Comparison of ENCODE assay signal across 26 cellular contexts in the genomic region with DNA sequence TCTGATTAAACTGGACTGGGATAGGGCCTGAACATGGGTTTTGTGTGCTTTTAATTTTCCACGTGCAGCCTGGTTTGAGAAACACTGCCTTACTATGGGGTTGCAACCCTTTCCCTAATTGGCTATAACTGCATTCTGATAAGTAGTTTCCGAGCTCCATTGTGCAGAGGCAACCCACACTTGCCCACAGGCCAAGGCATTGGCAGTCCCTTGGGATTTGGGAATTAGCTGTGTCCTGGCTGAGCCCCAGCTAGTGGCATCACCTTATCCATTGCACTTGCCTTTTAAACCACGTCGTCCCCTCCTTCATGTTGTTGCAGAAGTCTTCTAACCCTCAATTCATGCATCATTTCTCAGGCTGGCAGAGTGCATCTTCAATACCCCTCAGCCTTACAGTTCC. TPM values are rescaled to one million over a fixed set of nuclear protein-coding genes. Genes with fewer than 3 reads are reported as not detected.
DNase-seq lines count a peak whose midpoint lies in the region; ATAC-seq and TF ChIP-seq lines count a peak whose summit lies in the region.
"Had no signal": no experiment of that assay in that cellular context is flagged by ENCODE, and none has a peak within 500 bp of the region (broad histone marks: within the 10 kb centered on the region; RNA-seq: fewer than 3 reads in every experiment).

No MANE protein-coding gene starts in this region.

- intact Hi-C loops in activated CD4-positive, alpha-beta memory T cell treated with anti-CD3 and anti-CD28 coated beads for 36 hours (cut with micrococcal nuclease), result no loop called here
- intact Hi-C loops in CD4-positive, alpha-beta memory T cell (cut with micrococcal nuclease), result no loop called here

- POLR2A ChIA-PET in activated CD4-positive, alpha-beta memory T cell treated with anti-CD3 and anti-CD28 coated beads for 36 hours (lab: Charles Lee), result no interaction called here
- POLR2A ChIA-PET in activated CD4-positive, alpha-beta memory T cell treated with anti-CD3 and anti-CD28 coated beads, Interleukin-2, amount 10 ng/mL, durations not matched to agents 7 days and 5 days (lab: Charles Lee), result interaction anchor here (1.4 to 5.6 kb wide), 2 partner anchors 104 to 244 kb away, joined by 6 to 39 read pairs; no protein-coding TSS in a partner anchor
- POLR2A ChIA-PET in CD4-positive, alpha-beta memory T cell (lab: Charles Lee; ENCODE audit: partially characterized antibody), result interaction anchor here (1.0 to 13.3 kb wide), 5 partner anchors 10 to 253 kb away, joined by 4 to 151 read pairs (median 7); partner anchors contain the start of genes NEMF and VCPKMT
- POLR2A ChIA-PET in RWPE1 (lab: Yijun Ruan, JAX; ENCODE audit: low non-redundant PET), result no interaction called here

- H3K27ac Mint-ChIP-seq in activated CD4-positive, alpha-beta memory T cell treated with anti-CD3 and anti-CD28 coated beads for 36 hours, result peak overlapping the region; percentile 35
- no peak overlapping the region for H3K27ac Mint-ChIP-seq in activated CD4-positive, alpha-beta memory T cell treated with anti-CD3 and anti-CD28 coated beads, Interleukin-2, amount 10 ng/mL, durations not matched to agents 7 days and 5 days
- H3K27ac Mint-ChIP-seq in CD4-positive, alpha-beta memory T cell, result peak overlapping the region in 5 of 7 donors; percentile 2 to 91 (median 57)
- H3K27ac Mint-ChIP-seq in naive B cell, result peak overlapping the region; percentile 58 to 85 (median 80)
- H3K27ac Mint-ChIP-seq: activated CD4-positive, alpha-beta T cell treated with anti-CD3 and anti-CD28 coated beads for 36 hours had no signal

- no peak overlapping the region for H3K4me3 ChIP-seq in CD4-positive, alpha-beta memory T cell (ENCODE audit: low read length in 2 of 2)
- H3K4me3 ChIP-seq: left lung, sigmoid colon, vagina had no signal

- ATAC-seq in naive B cell (ENCODE audit: low read depth in 2 of 2) (no peak), foreskin keratinocyte (no peak), HG03469 (IDR thresholded peaks at IDR 0.05; ENCODE audit: unreplicated experiment) (no peak)
- ATAC-seq: activated CD4-positive, alpha-beta T cell treated with anti-CD3 and anti-CD28 coated beads for 36 hours; left lung had no signal

- H3K4me3 Mint-ChIP-seq in activated CD4-positive, alpha-beta memory T cell treated with anti-CD3 and anti-CD28 coated beads for 36 hours, result no peak overlapping the region
- no peak overlapping the region for H3K4me3 Mint-ChIP-seq in activated CD4-positive, alpha-beta memory T cell treated with anti-CD3 and anti-CD28 coated beads, Interleukin-2, amount 10 ng/mL, durations not matched to agents 7 days and 5 days
- H3K4me3 Mint-ChIP-seq in CD4-positive, alpha-beta memory T cell, result no peak overlapping the region
- H3K4me3 Mint-ChIP-seq in naive B cell, result no peak overlapping the region
- H3K4me3 Mint-ChIP-seq: activated CD4-positive, alpha-beta T cell treated with anti-CD3 and anti-CD28 coated beads for 36 hours had no signal

- no peaks in the 10 kb centered on the region for H3K9me3 Mint-ChIP-seq in activated CD4-positive, alpha-beta memory T cell treated with anti-CD3 and anti-CD28 coated beads for 36 hours
- no peaks in the 10 kb centered on the region for H3K9me3 Mint-ChIP-seq in activated CD4-positive, alpha-beta memory T cell treated with anti-CD3 and anti-CD28 coated beads, Interleukin-2, amount 10 ng/mL, durations not matched to agents 7 days and 5 days
- H3K9me3 Mint-ChIP-seq in CD4-positive, alpha-beta memory T cell, result no peaks in the 10 kb centered on the region
- no peaks in the 10 kb centered on the region for H3K9me3 Mint-ChIP-seq in naive B cell

- peaks cover 22% of the 10 kb centered on the region for H3K36me3 ChIP-seq in CD4-positive, alpha-beta memory T cell (ENCODE audit: insufficient read depth, low read length)

- no peaks in the 10 kb centered on the region for H3K27me3 ChIP-seq in CD4-positive, alpha-beta memory T cell (ENCODE audit: insufficient read depth, low read length)
- H3K27me3 ChIP-seq in foreskin keratinocyte, result no peaks in the 10 kb centered on the region
- H3K27me3 ChIP-seq: left lung, sigmoid colon, vagina had no signal

- no peak for DNase-seq in activated CD4-positive, alpha-beta memory T cell treated with anti-CD3 and anti-CD28 coated beads for 36 hours
- no peak for DNase-seq in activated CD4-positive, alpha-beta memory T cell treated with anti-CD3 and anti-CD28 coated beads, Interleukin-2, amount 10 ng/mL, durations not matched to agents 7 days and 5 days
- DNase-seq in CD4-positive, alpha-beta memory T cell, result no peak
- DNase-seq in RWPE1 (ENCODE audit: low spot score), result no peak
- no peak for DNase-seq in naive B cell
- no peak for DNase-seq in foreskin keratinocyte
- DNase-seq in germinal center (ENCODE audit: low spot score), result no peak
- DNase-seq: ACHN; activated CD4-positive, alpha-beta T cell treated with anti-CD3 and anti-CD28 coated beads for 36 hours; activated gamma-delta T cell; aorta; central memory CD4-positive, alpha-beta T cell; dermis blood vessel endothelial cell; DMS153; H7; left lung; midbrain; NCI-H2171; NCI-H526; OCI-M1; SIG-M5; sigmoid colon had no signal

- TF ChIP-seq CTCF in RWPE1 (conservative IDR thresholded peaks at IDR 0.05; ENCODE audit: low read depth) (no peak), foreskin keratinocyte (conservative IDR thresholded peaks at IDR 0.05) (no peak)

- peaks cover 28% of the 10 kb centered on the region for H3K36me3 Mint-ChIP-seq in activated CD4-positive, alpha-beta memory T cell treated with anti-CD3 and anti-CD28 coated beads for 36 hours
- H3K36me3 Mint-ChIP-seq in activated CD4-positive, alpha-beta memory T cell treated with anti-CD3 and anti-CD28 coated beads, Interleukin-2, amount 10 ng/mL, durations not matched to agents 7 days and 5 days (ENCODE audit: low read depth), result peaks cover 30% of the 10 kb centered on the region
- peaks cover 14 to 31% of the 10 kb centered on the region in 2 donors for H3K36me3 Mint-ChIP-seq in CD4-positive, alpha-beta memory T cell
- H3K36me3 Mint-ChIP-seq in naive B cell, result peaks cover 9 to 13% of the 10 kb centered on the region in 2 donors

- peaks cover 38% of the 10 kb centered on the region for H3K4me1 Mint-ChIP-seq in activated CD4-positive, alpha-beta memory T cell treated with anti-CD3 and anti-CD28 coated beads for 36 hours (ENCODE audit: low read depth)
- peaks cover 31% of the 10 kb centered on the region for H3K4me1 Mint-ChIP-seq in activated CD4-positive, alpha-beta memory T cell treated with anti-CD3 and anti-CD28 coated beads, Interleukin-2, amount 10 ng/mL, durations not matched to agents 7 days and 5 days
- peaks cover 8 to 32% (median 21%) of the 10 kb centered on the region in 4 donors for H3K4me1 Mint-ChIP-seq in CD4-positive, alpha-beta memory T cell
- peaks cover 19 to 54% (median 31%) of the 10 kb centered on the region in 3 donors for H3K4me1 Mint-ChIP-seq in naive B cell

- H3K4me1 ChIP-seq in CD4-positive, alpha-beta memory T cell (ENCODE audit: insufficient read depth, low read length), result peaks cover 21% of the 10 kb centered on the region
- H3K4me1 ChIP-seq in foreskin keratinocyte, result peaks cover 4% of the 10 kb centered on the region
- H3K4me1 ChIP-seq: vagina had no signal

- H3K27me3 Mint-ChIP-seq in activated CD4-positive, alpha-beta memory T cell treated with anti-CD3 and anti-CD28 coated beads for 36 hours, result no peaks in the 10 kb centered on the region
- H3K27me3 Mint-ChIP-seq in activated CD4-positive, alpha-beta memory T cell treated with anti-CD3 and anti-CD28 coated beads, Interleukin-2, amount 10 ng/mL, durations not matched to agents 7 days and 5 days, result no peaks in the 10 kb centered on the region
- H3K27me3 Mint-ChIP-seq in CD4-positive, alpha-beta memory T cell, result no peaks in the 10 kb centered on the region
- no peaks in the 10 kb centered on the region for H3K27me3 Mint-ChIP-seq in naive B cell
- H3K27me3 Mint-ChIP-seq: activated CD4-positive, alpha-beta T cell treated with anti-CD3 and anti-CD28 coated beads for 36 hours; progenitor cell of endocrine pancreas had no signal

- CTCF ChIA-PET in activated CD4-positive, alpha-beta memory T cell treated with anti-CD3 and anti-CD28 coated beads for 36 hours (lab: Charles Lee), result interaction anchor here (1.2 to 5.3 kb wide), 7 partner anchors 10 to 253 kb away, joined by 3 to 43 read pairs (median 10); partner anchors contain the start of gene NEMF
- CTCF ChIA-PET in activated CD4-positive, alpha-beta memory T cell treated with anti-CD3 and anti-CD28 coated beads, Interleukin-2, amount 10 ng/mL, durations not matched to agents 7 days and 5 days (lab: Charles Lee), result interaction anchor here (1.4 to 3.1 kb wide), 2 partner anchors 243 to 253 kb away, joined by 3 to 27 read pairs; partner anchors contain the start of gene NEMF
- CTCF ChIA-PET in CD4-positive, alpha-beta memory T cell (lab: Charles Lee; ENCODE audit: partially characterized antibody), result interaction anchor here (1.3 to 10.1 kb wide), 4 partner anchors 103 to 253 kb away, joined by 4 to 189 read pairs (median 35); partner anchors contain the start of gene NEMF
- CTCF ChIA-PET in RWPE1 (lab: Yijun Ruan, JAX), result no interaction called here

- no peak overlapping the region for H3K27ac ChIP-seq in CD4-positive, alpha-beta memory T cell (ENCODE audit: low read depth, low read length)
- peak overlapping the region; percentile 17; the same call in 1 of the 2 replicates for H3K27ac ChIP-seq in RWPE1
- no peak overlapping the region for H3K27ac ChIP-seq in foreskin keratinocyte
- H3K27ac ChIP-seq: C4-2B, left lung, sigmoid colon, vagina had no signal

- H3K9me3 ChIP-seq in CD4-positive, alpha-beta memory T cell (ENCODE audit: control insufficient read depth in 1 of 2, low read length in 2 of 2), result no peaks in the 10 kb centered on the region
- H3K9me3 ChIP-seq: left lung, sigmoid colon, vagina had no signal

RNA-seq across cellular contexts. Expression of gene VCPKMT, which starts 10.2 kb away (rescaled TPM):
- total RNA-seq in activated CD4-positive, alpha-beta memory T cell treated with anti-CD3 and anti-CD28 coated beads for 36 hours, result 10 to 100 TPM in 1 of 2 experiments, 1 to 10 TPM in 1; 7.7 to 10.1 TPM
- total RNA-seq in activated CD4-positive, alpha-beta memory T cell treated with anti-CD3 and anti-CD28 coated beads, Interleukin-2, amount 10 ng/mL, durations not matched to agents 7 days and 5 days, result 1 to 10 TPM; 7.5 to 9.5 TPM
- total RNA-seq in CD4-positive, alpha-beta memory T cell, result 10 to 100 TPM; 17.3 to 20.1 TPM
- polyA plus RNA-seq in CD4-positive, alpha-beta memory T cell, result 10 to 100 TPM; 13.0 to 13.2 TPM
- polyA plus RNA-seq in naive B cell (ENCODE audit: low read depth in 6 of 6) (10 to 100 TPM; 24.5 to 43.3 (median 36.5) TPM), foreskin keratinocyte (4.3 and 4.6 TPM in 2 replicates)
- 5.9 and 6.7 TPM in 2 replicates for total RNA-seq in foreskin keratinocyte

Comparison
In these comparisons a context has a peak if more than half of its experiments do, and no peak if none do; other contexts are left out.
1. POLR2A ChIA-PET loops: an anchor here in activated CD4-positive, alpha-beta memory T cell treated with anti-CD3 and anti-CD28 coated beads, Interleukin-2, amount 10 ng/mL, durations not matched to agents 7 days and 5 days (1.4 to 5.6 kb wide) and CD4-positive, alpha-beta memory T cell (1.0 to 13.3 kb wide); none called in activated CD4-positive, alpha-beta memory T cell treated with anti-CD3 and anti-CD28 coated beads for 36 hours and RWPE1.